In the genomic region with DNA sequence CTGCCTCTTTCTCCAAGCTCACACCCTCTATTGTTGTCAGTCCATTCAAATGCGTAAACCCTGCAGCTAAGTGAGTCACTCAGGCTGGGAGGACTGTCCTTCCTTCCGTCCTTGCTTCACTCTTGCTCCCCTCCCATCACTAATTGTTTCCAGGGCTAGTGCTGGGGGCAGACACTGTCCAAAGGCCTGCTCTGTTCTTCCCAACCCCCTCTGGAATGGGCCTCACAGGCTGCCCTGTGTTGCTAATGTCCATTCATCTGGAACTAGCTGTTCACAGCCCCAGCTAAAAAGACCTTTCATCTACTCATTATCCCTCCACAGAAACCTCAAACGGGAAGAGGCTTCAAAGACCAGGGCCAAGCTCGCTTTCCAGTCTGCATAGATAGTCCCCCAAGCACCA, we compare ENCODE assay signal across 10 cellular contexts.
DNase-seq lines count a peak whose midpoint lies in the region; ATAC-seq and TF ChIP-seq lines count a peak whose summit lies in the region.
"Had no signal": no experiment of that assay in that cellular context is flagged by ENCODE, and none has a peak within 500 bp of the region (broad histone marks: within the 10 kb centered on the region; RNA-seq: fewer than 3 reads in every experiment).

No MANE protein-coding gene starts in this region.

- ATAC-seq in GM21619 (IDR thresholded peaks at IDR 0.05; ENCODE audit: unreplicated experiment) = no peak
- ATAC-seq: stimulated activated naive B cell treated with anti-CD40 and anti-IgM and Interleukin-4, amounts not matched to agents 10 μg/mL and 1 μg/mL and 100 μg/mL, for 72 hours had no signal

- TF ChIP-seq CTCF in AG09319 (IDR thresholded peaks at IDR 0.05; ENCODE audit: low read depth, low read length) (no peak), choroid plexus epithelial cell (conservative IDR thresholded peaks at IDR 0.05; ENCODE audit: low read depth, low read length) (no peak)

- H3K9me3 ChIP-seq in HUES48 (ENCODE audit: control insufficient read depth, insufficient read depth, low read length) = no peaks in the 10 kb centered on the region

- no peaks in the 10 kb centered on the region for H3K36me3 ChIP-seq in HUES48 (ENCODE audit: control insufficient read depth, insufficient read depth, low read length)

- H3K27me3 ChIP-seq in HUES48 (ENCODE audit: control insufficient read depth, insufficient read depth, low read length) = no peaks in the 10 kb centered on the region

- peaks cover 26% of the 10 kb centered on the region for H3K4me1 ChIP-seq in HUES48 (ENCODE audit: control insufficient read depth, insufficient read depth, low read length)

- H3K4me3 ChIP-seq in HUES48 (ENCODE audit: low read depth, low read length) = no peak overlapping the region
- H3K4me3 ChIP-seq in choroid plexus epithelial cell (ENCODE audit: low read depth, low read length) = no peak overlapping the region

- CTCF ChIA-PET in HEK293T (lab: Yijun Ruan, JAX) = no interaction called here

- H3K27ac ChIP-seq in HUES48 (ENCODE audit: low read depth, low read length) = peak overlapping the region; percentile 53

- DNase-seq in AG09319 (ENCODE audit: extremely low read depth, low read depth) (peak; percentile 89), choroid plexus epithelial cell (ENCODE audit: low read depth) (peak; percentile 16), kidney glomerular epithelial cell (lab: John Stamatoyannopoulos, UW) (peak; percentile 47), OCI-M1 (lab: John Stamatoyannopoulos, UW) (no peak), HEK293T (ENCODE audit: extremely low spot score) (no peak), COR-L47 (lab: John Stamatoyannopoulos, UW) (no peak)
- DNase-seq: NCI-H345; stimulated activated naive B cell treated with anti-CD40 and anti-IgM and Interleukin-4, amounts not matched to agents 10 μg/mL and 1 μg/mL and 100 μg/mL, for 72 hours had no signal

- no peak overlapping the region for H3K9ac ChIP-seq in HUES48 (ENCODE audit: low read depth, low read length)

- POLR2A ChIA-PET in HEK293T (lab: Yijun Ruan, JAX) = no interaction called here

TF ChIP-seq in HEK293T, 16 proteins besides CTCF, POLR2A, EP300 and RAD21:
- TF ChIP-seq CTBP1 (IDR thresholded peaks at IDR 0.05; ENCODE audit: borderline replicate concordance) (no peak), ARNT (IDR thresholded peaks at IDR 0.05) (no peak), HDGF (IDR thresholded peaks at IDR 0.05; ENCODE audit: borderline replicate concordance) (no peak), NFRKB (IDR thresholded peaks at IDR 0.05) (no peak), FOXA1 (IDR thresholded peaks at IDR 0.05) (no peak), SP1 (IDR thresholded peaks at IDR 0.05) (no peak), L3MBTL2 (conservative IDR thresholded peaks at IDR 0.05) (no peak), LEF1 (IDR thresholded peaks at IDR 0.05; ENCODE audit: borderline replicate concordance) (no peak), ELF4 (IDR thresholded peaks at IDR 0.05) (no peak), BHLHE40 (IDR thresholded peaks at IDR 0.05; ENCODE audit: borderline replicate concordance) (no peak), TARDBP (IDR thresholded peaks at IDR 0.05) (no peak), SUZ12 (IDR thresholded peaks at IDR 0.05) (no peak), FOXM1 (IDR thresholded peaks at IDR 0.05; ENCODE audit: borderline replicate concordance) (no peak), FOXK2 (IDR thresholded peaks at IDR 0.05) (no peak), ZNF384 (IDR thresholded peaks at IDR 0.05) (no peak)
- TF ChIP-seq, protein P1, sequence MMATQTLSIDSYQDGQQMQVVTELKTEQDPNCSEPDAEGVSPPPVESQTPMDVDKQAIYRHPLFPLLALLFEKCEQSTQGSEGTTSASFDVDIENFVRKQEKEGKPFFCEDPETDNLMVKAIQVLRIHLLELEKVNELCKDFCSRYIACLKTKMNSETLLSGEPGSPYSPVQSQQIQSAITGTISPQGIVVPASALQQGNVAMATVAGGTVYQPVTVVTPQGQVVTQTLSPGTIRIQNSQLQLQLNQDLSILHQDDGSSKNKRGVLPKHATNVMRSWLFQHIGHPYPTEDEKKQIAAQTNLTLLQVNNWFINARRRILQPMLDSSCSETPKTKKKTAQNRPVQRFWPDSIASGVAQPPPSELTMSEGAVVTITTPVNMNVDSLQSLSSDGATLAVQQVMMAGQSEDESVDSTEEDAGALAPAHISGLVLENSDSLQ (IDR thresholded peaks at IDR 0.05) = no peak

Comparison
In these comparisons a context has a peak if more than half of its experiments do, and no peak if none do; other contexts are left out.
1. DNase-seq: peak in AG09319 (single experiment), choroid plexus epithelial cell (single experiment) and kidney glomerular epithelial cell (single experiment); none in OCI-M1 (single experiment), HEK293T (single experiment) and COR-L47 (single experiment).